ENCODE assay signal across 37 cellular contexts in genomic region chr11:79382301-79382700, GRCh38. TPM values are rescaled to one million over a fixed set of nuclear protein-coding genes. Genes with fewer than 3 reads are reported as not detected.
"Had no signal": no experiment of that assay in that cellular context is flagged by ENCODE, and none has a peak within 500 bp of the region (broad histone marks: within the 10 kb centered on the region; RNA-seq: fewer than 3 reads in every experiment).

No MANE protein-coding gene starts in this region.

- H3K4me3 Mint-ChIP-seq: activated naive CD4-positive, alpha-beta T cell treated with anti-CD3 and anti-CD28 coated beads for 36 hours; activated naive CD4-positive, alpha-beta T cell treated with anti-CD3 and anti-CD28 coated beads, Interleukin-2, amount 10 ng/mL, durations not matched to agents 7 days and 5 days; activated naive CD4-positive, alpha-beta T cell treated with anti-CD3 and anti-CD28 coated beads, Interleukin-2, amount 50 U/mL, for 24 hours; activated naive CD8-positive, alpha-beta T cell; activated naive CD8-positive, alpha-beta T cell treated with anti-CD3 and anti-CD28 coated beads for 36 hours; activated naive CD8-positive, alpha-beta T cell treated with anti-CD3 and anti-CD28 coated beads, Interleukin-2, amount 10 ng/mL, durations not matched to agents 7 days and 5 days; activated naive CD8-positive, alpha-beta T cell treated with anti-CD3 and anti-CD28 coated beads, Interleukin-2, amount 50 U/mL, for 24 hours; activated T-cell treated with anti-CD3 and anti-CD28 coated beads, Interleukin-2, amount 50 U/mL, for 24 hours; activated T-cell treated with anti-CD3 and anti-CD28 coated beads, Interleukin-2, amount 50 U/mL, for 4 hours; activated T-cell treated with anti-CD3 and anti-CD28 coated beads, Interleukin-2, amount 50 U/mL, for 72 hours; activated T-helper 17 cell treated with anti-CD3 and anti-CD28 coated beads, Interleukin-2, amount 50 U/mL, for 72 hours; brain; central memory CD8-positive, alpha-beta T cell had no signal

- H3K36me3 Mint-ChIP-seq: activated naive CD4-positive, alpha-beta T cell treated with anti-CD3 and anti-CD28 coated beads, Interleukin-2, amount 10 ng/mL, durations not matched to agents 7 days and 5 days; activated naive CD4-positive, alpha-beta T cell treated with anti-CD3 and anti-CD28 coated beads, Interleukin-2, amount 50 U/mL, for 24 hours; activated naive CD4-positive, alpha-beta T cell treated with anti-CD3 and anti-CD28 coated beads, Interleukin-2, amount 50 U/mL, for 72 hours; activated naive CD8-positive, alpha-beta T cell; activated naive CD8-positive, alpha-beta T cell treated with anti-CD3 and anti-CD28 coated beads for 36 hours; activated naive CD8-positive, alpha-beta T cell treated with anti-CD3 and anti-CD28 coated beads, Interleukin-2, amount 10 ng/mL, durations not matched to agents 7 days and 5 days had no signal

- H3K9me3 Mint-ChIP-seq: activated naive CD4-positive, alpha-beta T cell treated with anti-CD3 and anti-CD28 coated beads for 36 hours; activated naive CD4-positive, alpha-beta T cell treated with anti-CD3 and anti-CD28 coated beads, Interleukin-2, amount 50 U/mL, for 24 hours; activated naive CD8-positive, alpha-beta T cell treated with anti-CD3 and anti-CD28 coated beads for 36 hours; activated naive CD8-positive, alpha-beta T cell treated with anti-CD3 and anti-CD28 coated beads, Interleukin-2, amount 10 ng/mL, durations not matched to agents 7 days and 5 days; activated naive CD8-positive, alpha-beta T cell treated with anti-CD3 and anti-CD28 coated beads, Interleukin-2, amount 50 U/mL, for 24 hours; activated T-cell treated with anti-CD3 and anti-CD28 coated beads, Interleukin-2, amount 50 U/mL, for 24 hours; activated T-cell treated with anti-CD3 and anti-CD28 coated beads, Interleukin-2, amount 50 U/mL, for 72 hours; activated T-helper 17 cell treated with anti-CD3 and anti-CD28 coated beads, Interleukin-2, amount 50 U/mL, for 72 hours; activated T-helper 2 cell treated with anti-CD3 and anti-CD28 coated beads, Interferon-gamma antibody, Interleukin-2, Interleukin-4, amounts not matched to agents 10 μg/mL and 5 μg/mL and 100 μg/mL, durations not matched to agents 14 hours and 24 hours and 36 hours had no signal

- H3K36me3 ChIP-seq: adrenal gland, ascending aorta, brain microvascular endothelial cell, breast epithelium, cardiac muscle cell had no signal

- DNase-seq: activated effector memory CD4-positive, alpha-beta T cell treated with anti-CD3 and anti-CD28 coated beads, Interleukin-2, amount 50 U/mL, for 16 hours; activated effector memory CD4-positive, alpha-beta T cell treated with Interleukin-2 at 50 U/mL for 16 hours; activated gamma-delta T cell; activated gamma-delta T cell treated with Interleukin-2 at 50 U/mL for 16 hours; activated naive CD4-positive, alpha-beta T cell; activated naive CD4-positive, alpha-beta T cell treated with anti-CD3 and anti-CD28 coated beads for 36 hours; activated naive CD4-positive, alpha-beta T cell treated with anti-CD3 and anti-CD28 coated beads, Interleukin-2, amount 10 ng/mL, durations not matched to agents 7 days and 5 days; activated naive CD4-positive, alpha-beta T cell treated with anti-CD3 and anti-CD28 coated beads, Interleukin-2, amount 50 U/mL, for 16 hours; activated naive CD4-positive, alpha-beta T cell treated with Interleukin-2 at 50 U/mL for 16 hours; activated naive CD8-positive, alpha-beta T cell treated with anti-CD3 and anti-CD28 coated beads for 36 hours; activated naive CD8-positive, alpha-beta T cell treated with anti-CD3 and anti-CD28 coated beads, Interleukin-2, amount 10 ng/mL, durations not matched to agents 7 days and 5 days; activated naive CD8-positive, alpha-beta T cell treated with anti-CD3 and anti-CD28 coated beads, Interleukin-2, amount 50 U/mL, for 24 hours; activated T-cell treated with anti-CD3 and anti-CD28 coated beads, Interleukin-2, amount 50 U/mL, for 1 hour; activated T-cell treated with anti-CD3 and anti-CD28 coated beads, Interleukin-2, amount 50 U/mL, for 24 hours; activated T-cell treated with anti-CD3 and anti-CD28 coated beads, Interleukin-2, amount 50 U/mL, for 4 hours; activated T-cell treated with anti-CD3 and anti-CD28 coated beads, Interleukin-2, amount 50 U/mL, for 48 hours; activated T-cell treated with anti-CD3 and anti-CD28 coated beads, Interleukin-2, amount 50 U/mL, for 72 hours; adrenal gland; amniotic stem cell; amygdala; anterior cingulate cortex; aorta; body of pancreas; brain microvascular endothelial cell; caudate nucleus; central memory CD4-positive, alpha-beta T cell; cerebellar nuclear complex had no signal

- H3K27ac ChIP-seq: adrenal gland, ascending aorta, body of pancreas, brain microvascular endothelial cell, breast epithelium, cardiac muscle cell had no signal

- H3K27ac Mint-ChIP-seq: activated naive CD4-positive, alpha-beta T cell treated with anti-CD3 and anti-CD28 coated beads for 36 hours; activated naive CD4-positive, alpha-beta T cell treated with anti-CD3 and anti-CD28 coated beads, Interleukin-2, amount 10 ng/mL, durations not matched to agents 7 days and 5 days; activated naive CD4-positive, alpha-beta T cell treated with anti-CD3 and anti-CD28 coated beads, Interleukin-2, amount 50 U/mL, for 24 hours; activated naive CD4-positive, alpha-beta T cell treated with anti-CD3 and anti-CD28 coated beads, Interleukin-2, amount 50 U/mL, for 72 hours; activated naive CD8-positive, alpha-beta T cell; activated naive CD8-positive, alpha-beta T cell treated with anti-CD3 and anti-CD28 coated beads for 36 hours; activated naive CD8-positive, alpha-beta T cell treated with anti-CD3 and anti-CD28 coated beads, Interleukin-2, amount 10 ng/mL, durations not matched to agents 7 days and 5 days; activated naive CD8-positive, alpha-beta T cell treated with anti-CD3 and anti-CD28 coated beads, Interleukin-2, amount 50 U/mL, for 24 hours; activated T-cell treated with anti-CD3 and anti-CD28 coated beads, Interleukin-2, amount 50 U/mL, for 24 hours; activated T-cell treated with anti-CD3 and anti-CD28 coated beads, Interleukin-2, amount 50 U/mL, for 72 hours; activated T-helper 17 cell treated with anti-CD3 and anti-CD28 coated beads, Interleukin-2, amount 50 U/mL, for 72 hours; activated T-helper 2 cell treated with anti-CD3 and anti-CD28 coated beads, Interferon-gamma antibody, Interleukin-2, Interleukin-4, amounts not matched to agents 10 μg/mL and 5 μg/mL and 100 μg/mL, durations not matched to agents 14 hours and 24 hours and 36 hours had no signal

- H3K4me3 ChIP-seq: adrenal gland, ascending aorta, body of pancreas, breast epithelium, cardiac muscle cell had no signal

- H3K4me1 ChIP-seq: adrenal gland, ascending aorta, body of pancreas, breast epithelium had no signal

- H3K9me3 ChIP-seq: adrenal gland, body of pancreas had no signal

- H3K27me3 Mint-ChIP-seq: activated naive CD4-positive, alpha-beta T cell treated with anti-CD3 and anti-CD28 coated beads, Interleukin-2, amount 10 ng/mL, durations not matched to agents 7 days and 5 days; activated naive CD4-positive, alpha-beta T cell treated with anti-CD3 and anti-CD28 coated beads, Interleukin-2, amount 50 U/mL, for 24 hours; activated naive CD8-positive, alpha-beta T cell treated with anti-CD3 and anti-CD28 coated beads for 36 hours; activated naive CD8-positive, alpha-beta T cell treated with anti-CD3 and anti-CD28 coated beads, Interleukin-2, amount 10 ng/mL, durations not matched to agents 7 days and 5 days; activated naive CD8-positive, alpha-beta T cell treated with anti-CD3 and anti-CD28 coated beads, Interleukin-2, amount 50 U/mL, for 24 hours; activated T-cell treated with anti-CD3 and anti-CD28 coated beads, Interleukin-2, amount 50 U/mL, for 24 hours; brain; central memory CD8-positive, alpha-beta T cell had no signal

- H3K4me1 Mint-ChIP-seq: activated naive CD4-positive, alpha-beta T cell treated with anti-CD3 and anti-CD28 coated beads, Interleukin-2, amount 10 ng/mL, durations not matched to agents 7 days and 5 days; activated naive CD4-positive, alpha-beta T cell treated with anti-CD3 and anti-CD28 coated beads, Interleukin-2, amount 50 U/mL, for 24 hours; activated naive CD8-positive, alpha-beta T cell treated with anti-CD3 and anti-CD28 coated beads for 36 hours; activated naive CD8-positive, alpha-beta T cell treated with anti-CD3 and anti-CD28 coated beads, Interleukin-2, amount 10 ng/mL, durations not matched to agents 7 days and 5 days; activated naive CD8-positive, alpha-beta T cell treated with anti-CD3 and anti-CD28 coated beads, Interleukin-2, amount 50 U/mL, for 24 hours; activated T-helper 17 cell treated with anti-CD3 and anti-CD28 coated beads, Interleukin-2, amount 50 U/mL, for 72 hours; central memory CD8-positive, alpha-beta T cell had no signal

- H3K27me3 ChIP-seq: adrenal gland, ascending aorta, body of pancreas, brain microvascular endothelial cell, breast epithelium, cardiac muscle cell had no signal

RNA-seq across cellular contexts. Expression of gene TENM4, which starts 58.5 kb away (rescaled TPM):
- total RNA-seq: activated naive CD4-positive, alpha-beta T cell treated with anti-CD3 and anti-CD28 coated beads for 36 hours; activated naive CD4-positive, alpha-beta T cell treated with anti-CD3 and anti-CD28 coated beads, Interleukin-2, amount 50 U/mL, for 72 hours; activated naive CD8-positive, alpha-beta T cell treated with anti-CD3 and anti-CD28 coated beads for 36 hours; activated naive CD8-positive, alpha-beta T cell treated with anti-CD3 and anti-CD28 coated beads, Interleukin-2, amount 10 ng/mL, durations not matched to agents 7 days and 5 days; activated T-helper 2 cell treated with anti-CD3 and anti-CD28 coated beads, Interferon-gamma antibody, Interleukin-2, Interleukin-4, amounts not matched to agents 10 μg/mL and 5 μg/mL and 100 μg/mL, durations not matched to agents 14 hours and 24 hours and 36 hours had no signal
